25 cellular contexts compared by ENCODE assay signal in the genomic region with DNA sequence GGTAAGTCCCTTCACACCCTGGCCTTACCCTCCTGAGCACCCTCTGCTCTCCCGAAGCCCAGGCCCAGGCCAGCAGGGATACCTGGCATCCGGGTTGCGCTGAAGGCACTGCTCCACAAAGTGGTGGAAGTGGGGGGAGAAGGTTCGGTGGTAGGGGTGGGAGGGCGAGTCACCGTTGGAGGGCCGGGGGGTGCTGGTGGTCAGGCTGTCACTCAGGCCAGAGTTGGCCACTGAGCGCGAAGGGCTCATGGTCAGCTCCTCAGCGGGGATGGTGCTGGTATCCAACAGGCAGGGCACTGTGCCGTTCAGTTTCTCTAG. TPM values are rescaled to one million over a fixed set of nuclear protein-coding genes. Genes with fewer than 3 reads are reported as not detected.
DNase-seq lines count a peak whose midpoint lies in the region; ATAC-seq, FAIRE-seq and TF ChIP-seq lines count a peak whose summit lies in the region.
"Had no signal": no experiment of that assay in that cellular context is flagged by ENCODE, and none has a peak within 500 bp of the region (broad histone marks: within the 10 kb centered on the region; RNA-seq: fewer than 3 reads in every experiment).

No MANE protein-coding gene starts in this region.

- H3K4me1 Mint-ChIP-seq in CD4-positive, CD25-positive, alpha-beta regulatory T cell = peaks cover 17 to 76% (median 54%) of the 10 kb centered on the region in 4 donors
- peaks cover 51% of the 10 kb centered on the region in 2 donors for H3K4me1 Mint-ChIP-seq in natural killer cell treated with Interleukin-12 subunit alpha and Interleukin-12 subunit beta and Interleukin-15 and Interleukin-18, amount 100 ng/mL, for 72 hours (ENCODE audit: low read depth in 2 of 2)

- H3K36me3 ChIP-seq in CD4-positive, CD25-positive, alpha-beta regulatory T cell (ENCODE audit: control insufficient read depth, insufficient read depth, low read length) = no peaks in the 10 kb centered on the region
- H3K36me3 ChIP-seq in H7 (replicated peaks; ENCODE audit: control insufficient read depth, insufficient read depth, low read length) (peaks cover 7% of the 10 kb centered on the region), pancreas (no peaks in the 10 kb centered on the region)
- H3K36me3 ChIP-seq: breast epithelium, neural progenitor cell had no signal

- TF ChIP-seq CTCF in pancreas (IDR thresholded peaks at IDR 0.05) = no peak

- H3K4me3 Mint-ChIP-seq in CD4-positive, CD25-positive, alpha-beta regulatory T cell = peak overlapping the region; percentile 56 to 100 (median 94)
- H3K4me3 Mint-ChIP-seq in natural killer cell treated with Interleukin-12 subunit alpha and Interleukin-12 subunit beta and Interleukin-15 and Interleukin-18, amount 100 ng/mL, for 72 hours = no peak overlapping the region
- H3K4me3 Mint-ChIP-seq: neural progenitor cell had no signal

- WGBS in pancreas, 2 donors = 93 to 98% methylated on average over 10 to 11 of the region's 11 CpGs

- H3K9me3 ChIP-seq in CD4-positive, CD25-positive, alpha-beta regulatory T cell (ENCODE audit: control insufficient read depth in 2 of 2, low read length in 2 of 2) = no peaks in the 10 kb centered on the region
- no peaks in the 10 kb centered on the region for H3K9me3 ChIP-seq in pancreas
- H3K9me3 ChIP-seq: breast epithelium had no signal

- H3K4me3 ChIP-seq in CD4-positive, CD25-positive, alpha-beta regulatory T cell (ENCODE audit: low read depth, low read length) = no peak overlapping the region
- H3K4me3 ChIP-seq in H7 (ENCODE audit: insufficient read depth, low read depth, low read length) (no peak overlapping the region), pancreas (no peak overlapping the region)
- H3K4me3 ChIP-seq: breast epithelium, neural progenitor cell had no signal

- peaks cover 0 to 2% (median 0%) of the 10 kb centered on the region in 7 donors for H3K9me3 Mint-ChIP-seq in CD4-positive, CD25-positive, alpha-beta regulatory T cell
- H3K9me3 Mint-ChIP-seq in natural killer cell treated with Interleukin-12 subunit alpha and Interleukin-12 subunit beta and Interleukin-15 and Interleukin-18, amount 100 ng/mL, for 72 hours = no peaks in the 10 kb centered on the region
- H3K9me3 Mint-ChIP-seq: neural progenitor cell had no signal

- no peaks in the 10 kb centered on the region for H3K27me3 ChIP-seq in CD4-positive, CD25-positive, alpha-beta regulatory T cell (ENCODE audit: control insufficient read depth, insufficient read depth, low read length)
- H3K27me3 ChIP-seq in H7 (ENCODE audit: control insufficient read depth, insufficient read depth, low read length) (peaks cover 6% of the 10 kb centered on the region; the same call in 1 of the 2 replicates), pancreas (no peaks in the 10 kb centered on the region)
- H3K27me3 ChIP-seq: breast epithelium had no signal

- H3K27ac ChIP-seq in CD4-positive, CD25-positive, alpha-beta regulatory T cell (ENCODE audit: insufficient read depth, low read length, poor library complexity, severe bottlenecking) = peak overlapping the region; percentile 1
- H3K27ac ChIP-seq in angular gyrus (ENCODE audit: low read depth, low read length) (peak overlapping the region; percentile 62), pancreas (no peak overlapping the region)
- H3K27ac ChIP-seq: breast epithelium, epithelial cell of prostate, foreskin keratinocyte, neural progenitor cell had no signal

- intact Hi-C loops in pancreas (cut with DNase I) = loop anchor here in 1 of 3 donors (10.0 kb wide), 1 partner anchor 269 kb away; no protein-coding TSS in a partner anchor

- no peak for DNase-seq in CD4-positive, CD25-positive, alpha-beta regulatory T cell
- DNase-seq in H7 (peak; percentile 36), pancreas (no peak), T-helper 2 cell (no peak)
- no peak for DNase-seq in natural killer cell treated with Interleukin-12 subunit alpha and Interleukin-12 subunit beta and Interleukin-15 and Interleukin-18, amount 100 ng/mL, for 72 hours (ENCODE audit: low spot score)
- DNase-seq: activated CD4-positive, alpha-beta T cell treated with anti-CD3 and anti-CD28 coated beads, Interleukin-2, amount 50 U/mL, for 1 hour; activated T-cell treated with anti-CD3 and anti-CD28 coated beads, Interleukin-2, amount 50 U/mL, for 1 hour; Calu3; dermis blood vessel endothelial cell; foreskin keratinocyte; hypothalamus; Kasumi-1; kidney glomerular epithelial cell; NCI-H1048; NCI-H2029; NCI-H446; NK-92 treated with Interleukin-12 subunit alpha and Interleukin-12 subunit beta, amount 100 ng/mL, for 24 hours; stimulated activated CD4-positive, alpha-beta T cell treated with anti-CD3 and anti-CD28 coated beads, Interleukin-4, amount 100 ng/mL, for 24 hours had no signal

- H3K36me3 Mint-ChIP-seq in CD4-positive, CD25-positive, alpha-beta regulatory T cell = peaks cover 21% of the 10 kb centered on the region
- H3K36me3 Mint-ChIP-seq in natural killer cell treated with Interleukin-12 subunit alpha and Interleukin-12 subunit beta and Interleukin-15 and Interleukin-18, amount 100 ng/mL, for 72 hours = peaks cover 11% of the 10 kb centered on the region

- H3K4me1 ChIP-seq in CD4-positive, CD25-positive, alpha-beta regulatory T cell (ENCODE audit: control insufficient read depth, insufficient read depth, low read length, poor library complexity, severe bottlenecking) = peaks cover 80% of the 10 kb centered on the region
- peaks cover 0 to under 1% (median 0%) of the 10 kb centered on the region in 3 donors for H3K4me1 ChIP-seq in pancreas
- H3K4me1 ChIP-seq: foreskin keratinocyte had no signal

- ATAC-seq in CD4-positive, CD25-positive, alpha-beta regulatory T cell (ENCODE audit: low read depth in 2 of 2) = no peak
- ATAC-seq in natural killer cell treated with Interleukin-12 subunit alpha and Interleukin-12 subunit beta and Interleukin-15 and Interleukin-18, amount 100 ng/mL, for 72 hours = no peak
- ATAC-seq in pancreas (no peak), HG02763 (IDR thresholded peaks at IDR 0.05; ENCODE audit: unreplicated experiment) (no peak)
- ATAC-seq: foreskin keratinocyte had no signal

- peak overlapping the region; percentile 88 to 99 (median 98) for H3K27ac Mint-ChIP-seq in CD4-positive, CD25-positive, alpha-beta regulatory T cell
- peak overlapping the region; percentile 92 to 95 for H3K27ac Mint-ChIP-seq in natural killer cell treated with Interleukin-12 subunit alpha and Interleukin-12 subunit beta and Interleukin-15 and Interleukin-18, amount 100 ng/mL, for 72 hours
- H3K27ac Mint-ChIP-seq: neural progenitor cell had no signal

- peaks cover 12% of the 10 kb centered on the region for H3K27me3 Mint-ChIP-seq in CD4-positive, CD25-positive, alpha-beta regulatory T cell
- no peaks in the 10 kb centered on the region for H3K27me3 Mint-ChIP-seq in natural killer cell treated with Interleukin-12 subunit alpha and Interleukin-12 subunit beta and Interleukin-15 and Interleukin-18, amount 100 ng/mL, for 72 hours

- FAIRE-seq in pancreas (lab: Jason Lieb, UNC) = no peak
- FAIRE-seq: H1, HTR-8/SVneo had no signal

RNA-seq across cellular contexts. Expression of gene LIMD2, which starts 4.3 kb away (rescaled TPM):
- total RNA-seq in CD4-positive, CD25-positive, alpha-beta regulatory T cell = 634 TPM
- 100 to 1,000 TPM; 408 to 478 (median 445) TPM for polyA plus RNA-seq in CD4-positive, CD25-positive, alpha-beta regulatory T cell
- total RNA-seq in H7 (2014; rRNA removed; shearing (Covaris generic)) = 116 and 190 TPM in 2 replicates
- 100 to 1,000 TPM; 114 to 185 TPM for total RNA-seq in natural killer cell treated with Interleukin-12 subunit alpha and Interleukin-12 subunit beta and Interleukin-15 and Interleukin-18, amount 100 ng/mL, for 72 hours
- 10 to 100 TPM in 1 of 6 donors, 1 to 10 TPM in 5; 1.4 to 15.9 (median 4.7) TPM for total RNA-seq in pancreas
- 10 to 100 TPM; 10.9 to 16.6 TPM for polyA plus RNA-seq in pancreas

RNA-seq across cellular contexts. Expression of gene STRADA, which starts 37.4 kb away (rescaled TPM):
- 47.8 TPM for total RNA-seq in CD4-positive, CD25-positive, alpha-beta regulatory T cell
- polyA plus RNA-seq in CD4-positive, CD25-positive, alpha-beta regulatory T cell = 10 to 100 TPM; 20.0 to 31.9 (median 22.2) TPM
- total RNA-seq in H7 (2014; rRNA removed; shearing (Covaris generic)) = 28.5 and 33.4 TPM in 2 replicates
- total RNA-seq in natural killer cell treated with Interleukin-12 subunit alpha and Interleukin-12 subunit beta and Interleukin-15 and Interleukin-18, amount 100 ng/mL, for 72 hours = 10 to 100 TPM; 59.5 to 86.5 TPM
- total RNA-seq in pancreas = 10 to 100 TPM in 5 of 6 donors, 1 to 10 TPM in 1; 8.3 to 15.4 (median 12.1) TPM
- polyA plus RNA-seq in pancreas = 10 to 100 TPM; 18.3 to 26.7 TPM

Comparison
In these comparisons a context has a peak if more than half of its experiments do, and no peak if none do; other contexts are left out.
1. H3K27ac ChIP-seq: peak in CD4-positive, CD25-positive, alpha-beta regulatory T cell (single experiment) and angular gyrus (single experiment); none in pancreas (0 of 4).